In the genomic region with DNA sequence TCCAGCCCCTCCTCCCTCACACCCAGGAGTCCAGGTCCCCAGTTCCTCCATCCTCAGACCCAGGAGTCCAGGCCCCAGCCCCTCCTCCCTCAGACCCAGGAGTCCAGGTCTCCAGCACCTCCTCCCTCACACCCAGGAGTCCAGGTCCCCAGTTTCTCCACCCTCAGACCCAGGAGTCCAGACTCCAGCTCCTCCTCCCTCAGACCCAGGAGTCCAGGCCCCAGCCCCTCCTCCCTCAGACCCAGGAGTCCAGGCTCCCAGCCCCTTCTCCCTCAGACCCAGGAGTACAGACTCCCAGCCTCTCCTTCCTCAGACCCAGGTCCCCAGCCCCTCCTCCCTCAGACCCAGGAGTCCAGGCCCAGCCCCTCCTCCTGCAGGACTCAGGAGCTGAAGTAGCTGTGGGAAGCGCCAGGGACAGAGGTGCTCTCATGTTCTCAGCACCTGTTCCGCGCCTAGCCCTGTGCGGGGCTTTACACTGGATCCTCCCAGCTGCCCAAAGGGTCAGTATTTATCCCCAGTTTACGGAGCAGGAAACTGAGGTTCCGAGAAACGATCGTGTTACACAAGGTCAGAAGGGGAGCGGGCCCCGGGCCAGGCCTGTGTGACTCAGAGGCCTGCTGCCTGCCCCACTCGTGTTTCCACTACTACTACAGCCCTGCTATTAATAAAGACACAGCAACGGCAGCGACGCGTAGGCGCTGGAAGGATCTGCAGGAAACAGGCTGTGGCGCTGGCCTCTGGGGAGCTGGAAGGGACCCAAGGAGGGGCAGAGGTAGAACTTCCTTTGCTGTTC, we compare ENCODE assay signal across 1 cellular context.
A peak's percentile ranks its signal among the peaks of the same experiment; 100 is the strongest.
TF ChIP-seq lines count a peak whose summit lies in the region.

No MANE protein-coding gene starts in this region.

TF ChIP-seq in K562, 482 proteins besides CTCF, POLR2A, EP300 and RAD21 (continued from another document and continues in another):
- TF ChIP-seq ETV6 (IDR thresholded peaks at IDR 0.05; ENCODE audit: borderline replicate concordance in 1 of 2, low read depth in 2 of 2, low read length in 1 of 2), result no peak
- TF ChIP-seq ETV6 (CRISPR knock-in tag; IDR thresholded peaks at IDR 0.05; ENCODE audit: borderline replicate concordance), result no peak
- TF ChIP-seq L3MBTL2 (IDR thresholded peaks at IDR 0.05), result peak; percentile 36; the same call in 1 of the 2 replicates
- TF ChIP-seq, protein P1, sequence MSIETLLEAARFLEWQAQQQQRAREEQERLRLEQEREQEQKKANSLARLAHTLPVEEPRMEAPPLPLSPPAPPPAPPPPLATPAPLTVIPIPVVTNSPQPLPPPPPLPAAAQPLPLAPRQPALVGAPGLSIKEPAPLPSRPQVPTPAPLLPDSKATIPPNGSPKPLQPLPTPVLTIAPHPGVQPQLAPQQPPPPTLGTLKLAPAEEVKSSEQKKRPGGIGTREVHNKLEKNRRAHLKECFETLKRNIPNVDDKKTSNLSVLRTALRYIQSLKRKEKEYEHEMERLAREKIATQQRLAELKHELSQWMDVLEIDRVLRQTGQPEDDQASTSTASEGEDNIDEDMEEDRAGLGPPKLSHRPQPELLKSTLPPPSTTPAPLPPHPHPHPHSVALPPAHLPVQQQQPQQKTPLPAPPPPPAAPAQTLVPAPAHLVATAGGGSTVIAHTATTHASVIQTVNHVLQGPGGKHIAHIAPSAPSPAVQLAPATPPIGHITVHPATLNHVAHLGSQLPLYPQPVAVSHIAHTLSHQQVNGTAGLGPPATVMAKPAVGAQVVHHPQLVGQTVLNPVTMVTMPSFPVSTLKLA (conservative IDR thresholded peaks at IDR 0.05), result no peak
- TF ChIP-seq ZNF263 (CRISPR knock-in tag; IDR thresholded peaks at IDR 0.05; ENCODE audit: borderline replicate concordance), result no peak
- no peak for TF ChIP-seq ZZZ3 (IDR thresholded peaks at IDR 0.05)
- TF ChIP-seq PHF8 (IDR thresholded peaks at IDR 0.05; ENCODE audit: borderline replicate concordance, low read length), result peak; percentile 38; the same call in 1 of the 2 replicates
- TF ChIP-seq ZNF12 (CRISPR knock-in tag; IDR thresholded peaks at IDR 0.05), result no peak
- TF ChIP-seq FOXA3 (CRISPR knock-in tag; conservative IDR thresholded peaks at IDR 0.05 in 1 of 2, IDR thresholded peaks at IDR 0.05 in 1 of 2), result no peak
- TF ChIP-seq BCOR (IDR thresholded peaks at IDR 0.05), result peak; percentile 82
- TF ChIP-seq CREM (IDR thresholded peaks at IDR 0.05; ENCODE audit: low read depth), result 0 out of 2 replicates have a peak, but pooled peaks have one; percentile 23
- TF ChIP-seq TOE1 (IDR thresholded peaks at IDR 0.05; ENCODE audit: borderline replicate concordance), result no peak
- no peak for TF ChIP-seq TOE1 (CRISPR knock-in tag; IDR thresholded peaks at IDR 0.05; ENCODE audit: borderline replicate concordance, low read depth)
- peak; percentile 63; the same call in 1 of the 2 replicates for TF ChIP-seq ZNF175 (CRISPR knock-in tag; IDR thresholded peaks at IDR 0.05; ENCODE audit: low read depth)
- TF ChIP-seq, protein P2, sequence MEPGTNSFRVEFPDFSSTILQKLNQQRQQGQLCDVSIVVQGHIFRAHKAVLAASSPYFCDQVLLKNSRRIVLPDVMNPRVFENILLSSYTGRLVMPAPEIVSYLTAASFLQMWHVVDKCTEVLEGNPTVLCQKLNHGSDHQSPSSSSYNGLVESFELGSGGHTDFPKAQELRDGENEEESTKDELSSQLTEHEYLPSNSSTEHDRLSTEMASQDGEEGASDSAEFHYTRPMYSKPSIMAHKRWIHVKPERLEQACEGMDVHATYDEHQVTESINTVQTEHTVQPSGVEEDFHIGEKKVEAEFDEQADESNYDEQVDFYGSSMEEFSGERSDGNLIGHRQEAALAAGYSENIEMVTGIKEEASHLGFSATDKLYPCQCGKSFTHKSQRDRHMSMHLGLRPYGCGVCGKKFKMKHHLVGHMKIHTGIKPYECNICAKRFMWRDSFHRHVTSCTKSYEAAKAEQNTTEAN (CRISPR knock-in tag; IDR thresholded peaks at IDR 0.05), result no peak
- TF ChIP-seq MAZ (CRISPR knock-in tag; conservative IDR thresholded peaks at IDR 0.05 in 1 of 2, IDR thresholded peaks at IDR 0.05 in 1 of 2), result peak in 1 of 2 experiments; percentile 28; a peak in 1 of 4 replicates
- no peak for TF ChIP-seq CC2D1A (IDR thresholded peaks at IDR 0.05)
- TF ChIP-seq EZH2 (IDR thresholded peaks at IDR 0.05; ENCODE audit: borderline replicate concordance, low read depth, low read length), result no peak
- TF ChIP-seq HNRNPH1 (optimal IDR thresholded peaks at IDR 0.05; ENCODE audit: low read depth, low read length), result no peak
- TF ChIP-seq ZNF174 (CRISPR knock-in tag; IDR thresholded peaks at IDR 0.05), result no peak
- no peak for TF ChIP-seq TFAM (CRISPR knock-in tag; conservative IDR thresholded peaks at IDR 0.05)
- TF ChIP-seq, protein P3, sequence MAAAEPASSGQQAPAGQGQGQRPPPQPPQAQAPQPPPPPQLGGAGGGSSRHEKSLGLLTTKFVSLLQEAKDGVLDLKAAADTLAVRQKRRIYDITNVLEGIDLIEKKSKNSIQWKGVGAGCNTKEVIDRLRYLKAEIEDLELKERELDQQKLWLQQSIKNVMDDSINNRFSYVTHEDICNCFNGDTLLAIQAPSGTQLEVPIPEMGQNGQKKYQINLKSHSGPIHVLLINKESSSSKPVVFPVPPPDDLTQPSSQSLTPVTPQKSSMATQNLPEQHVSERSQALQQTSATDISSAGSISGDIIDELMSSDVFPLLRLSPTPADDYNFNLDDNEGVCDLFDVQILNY (CRISPR knock-in tag; IDR thresholded peaks at IDR 0.05), result no peak
- no peak for TF ChIP-seq NFRKB (IDR thresholded peaks at IDR 0.05; ENCODE audit: low read depth)
- TF ChIP-seq TAL1 (IDR thresholded peaks at IDR 0.05), result no peak
- no peak for TF ChIP-seq CHCHD3 (CRISPR knock-in tag; IDR thresholded peaks at IDR 0.05)
- TF ChIP-seq, protein P4, sequence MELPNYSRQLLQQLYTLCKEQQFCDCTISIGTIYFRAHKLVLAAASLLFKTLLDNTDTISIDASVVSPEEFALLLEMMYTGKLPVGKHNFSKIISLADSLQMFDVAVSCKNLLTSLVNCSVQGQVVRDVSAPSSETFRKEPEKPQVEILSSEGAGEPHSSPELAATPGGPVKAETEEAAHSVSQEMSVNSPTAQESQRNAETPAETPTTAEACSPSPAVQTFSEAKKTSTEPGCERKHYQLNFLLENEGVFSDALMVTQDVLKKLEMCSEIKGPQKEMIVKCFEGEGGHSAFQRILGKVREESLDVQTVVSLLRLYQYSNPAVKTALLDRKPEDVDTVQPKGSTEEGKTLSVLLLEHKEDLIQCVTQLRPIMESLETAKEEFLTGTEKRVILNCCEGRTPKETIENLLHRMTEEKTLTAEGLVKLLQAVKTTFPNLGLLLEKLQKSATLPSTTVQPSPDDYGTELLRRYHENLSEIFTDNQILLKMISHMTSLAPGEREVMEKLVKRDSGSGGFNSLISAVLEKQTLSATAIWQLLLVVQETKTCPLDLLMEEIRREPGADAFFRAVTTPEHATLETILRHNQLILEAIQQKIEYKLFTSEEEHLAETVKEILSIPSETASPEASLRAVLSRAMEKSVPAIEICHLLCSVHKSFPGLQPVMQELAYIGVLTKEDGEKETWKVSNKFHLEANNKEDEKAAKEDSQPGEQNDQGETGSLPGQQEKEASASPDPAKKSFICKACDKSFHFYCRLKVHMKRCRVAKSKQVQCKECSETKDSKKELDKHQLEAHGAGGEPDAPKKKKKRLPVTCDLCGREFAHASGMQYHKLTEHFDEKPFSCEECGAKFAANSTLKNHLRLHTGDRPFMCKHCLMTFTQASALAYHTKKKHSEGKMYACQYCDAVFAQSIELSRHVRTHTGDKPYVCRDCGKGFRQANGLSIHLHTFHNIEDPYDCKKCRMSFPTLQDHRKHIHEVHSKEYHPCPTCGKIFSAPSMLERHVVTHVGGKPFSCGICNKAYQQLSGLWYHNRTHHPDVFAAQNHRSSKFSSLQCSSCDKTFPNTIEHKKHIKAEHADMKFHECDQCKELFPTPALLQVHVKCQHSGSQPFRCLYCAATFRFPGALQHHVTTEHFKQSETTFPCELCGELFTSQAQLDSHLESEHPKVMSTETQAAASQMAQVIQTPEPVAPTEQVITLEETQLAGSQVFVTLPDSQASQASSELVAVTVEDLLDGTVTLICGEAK (IDR thresholded peaks at IDR 0.05), result peak; percentile 40; the same call in 1 of the 2 replicates
- TF ChIP-seq, protein P4 (CRISPR knock-in tag; IDR thresholded peaks at IDR 0.05), result no peak
- TF ChIP-seq NR2F6 (CRISPR knock-in tag; IDR thresholded peaks at IDR 0.05), result no peak
- no peak for TF ChIP-seq ZNF124 (CRISPR knock-in tag; IDR thresholded peaks at IDR 0.05)
- no peak for TF ChIP-seq ZNF354B (CRISPR knock-in tag; IDR thresholded peaks at IDR 0.05)
- TF ChIP-seq ZNF584 (CRISPR knock-in tag; IDR thresholded peaks at IDR 0.05; ENCODE audit: low read depth), result no peak
- no peak for TF ChIP-seq TRIM28 (IDR thresholded peaks at IDR 0.05)
- no peak for TF ChIP-seq CBX1 (IDR thresholded peaks at IDR 0.05; ENCODE audit: low read depth)
- no peak for TF ChIP-seq HNRNPUL1 (IDR thresholded peaks at IDR 0.05; ENCODE audit: low read length)
- no peak for TF ChIP-seq ZNF224 (CRISPR knock-in tag; IDR thresholded peaks at IDR 0.05)
- 0 out of 2 replicates have a peak, but pooled peaks have one; percentile 35 for TF ChIP-seq GATAD2A (IDR thresholded peaks at IDR 0.05)
- TF ChIP-seq, protein P5, sequence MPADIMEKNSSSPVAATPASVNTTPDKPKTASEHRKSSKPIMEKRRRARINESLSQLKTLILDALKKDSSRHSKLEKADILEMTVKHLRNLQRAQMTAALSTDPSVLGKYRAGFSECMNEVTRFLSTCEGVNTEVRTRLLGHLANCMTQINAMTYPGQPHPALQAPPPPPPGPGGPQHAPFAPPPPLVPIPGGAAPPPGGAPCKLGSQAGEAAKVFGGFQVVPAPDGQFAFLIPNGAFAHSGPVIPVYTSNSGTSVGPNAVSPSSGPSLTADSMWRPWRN (IDR thresholded peaks at IDR 0.05; ENCODE audit: low read depth), result no peak
- TF ChIP-seq, protein P6, sequence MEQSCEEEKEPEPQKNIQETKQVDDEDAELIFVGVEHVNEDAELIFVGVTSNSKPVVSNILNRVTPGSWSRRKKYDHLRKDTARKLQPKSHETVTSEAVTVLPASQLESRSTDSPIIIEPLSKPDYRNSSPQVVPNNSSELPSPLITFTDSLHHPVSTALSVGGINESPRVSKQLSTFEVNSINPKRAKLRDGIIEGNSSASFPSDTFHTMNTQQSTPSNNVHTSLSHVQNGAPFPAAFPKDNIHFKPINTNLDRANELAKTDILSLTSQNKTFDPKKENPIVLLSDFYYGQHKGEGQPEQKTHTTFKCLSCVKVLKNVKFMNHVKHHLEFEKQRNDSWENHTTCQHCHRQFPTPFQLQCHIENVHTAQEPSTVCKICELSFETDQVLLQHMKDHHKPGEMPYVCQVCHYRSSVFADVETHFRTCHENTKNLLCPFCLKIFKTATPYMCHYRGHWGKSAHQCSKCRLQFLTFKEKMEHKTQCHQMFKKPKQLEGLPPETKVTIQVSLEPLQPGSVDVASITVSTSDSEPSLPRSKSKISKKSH (CRISPR knock-in tag; IDR thresholded peaks at IDR 0.05), result no peak
- no peak for TF ChIP-seq RBM14 (IDR thresholded peaks at IDR 0.05; ENCODE audit: borderline replicate concordance, insufficient read depth, low read depth, low read length)
- TF ChIP-seq SMARCA4 (IDR thresholded peaks at IDR 0.05), result no peak; the same call in 1 of the 2 replicates
- TF ChIP-seq JUN (IDR thresholded peaks at IDR 0.05; ENCODE audit: borderline replicate concordance, low read depth, low read length), result no peak
- no peak for TF ChIP-seq JUN (CRISPR knock-in tag; IDR thresholded peaks at IDR 0.05; ENCODE audit: borderline replicate concordance)
- TF ChIP-seq, protein P7, sequence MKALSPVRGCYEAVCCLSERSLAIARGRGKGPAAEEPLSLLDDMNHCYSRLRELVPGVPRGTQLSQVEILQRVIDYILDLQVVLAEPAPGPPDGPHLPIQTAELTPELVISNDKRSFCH (CRISPR knock-in tag; IDR thresholded peaks at IDR 0.05), result no peak
- TF ChIP-seq, protein P7 (tag; IDR thresholded peaks at IDR 0.05), result peak; percentile 69; the same call in 1 of the 2 replicates
- no peak for TF ChIP-seq ZNF445 (CRISPR knock-in tag; IDR thresholded peaks at IDR 0.05; ENCODE audit: low read depth)
- TF ChIP-seq KDM4B (IDR thresholded peaks at IDR 0.05; ENCODE audit: borderline replicate concordance in 2 of 2, low read depth in 1 of 2), result no peak
- 0 out of 2 replicates have a peak, but pooled peaks have one; percentile 51 for TF ChIP-seq JUND (IDR thresholded peaks at IDR 0.05; ENCODE audit: borderline replicate concordance, low read depth, low read length)
- no peak for TF ChIP-seq JUND (tag; IDR thresholded peaks at IDR 0.05; ENCODE audit: borderline replicate concordance, low read depth, low read length)
- TF ChIP-seq HIVEP1 (CRISPR knock-in tag; IDR thresholded peaks at IDR 0.05), result no peak
- TF ChIP-seq FOS (IDR thresholded peaks at IDR 0.05; ENCODE audit: extremely low read depth, insufficient read length), result peak; percentile 23
- TF ChIP-seq, protein P8, sequence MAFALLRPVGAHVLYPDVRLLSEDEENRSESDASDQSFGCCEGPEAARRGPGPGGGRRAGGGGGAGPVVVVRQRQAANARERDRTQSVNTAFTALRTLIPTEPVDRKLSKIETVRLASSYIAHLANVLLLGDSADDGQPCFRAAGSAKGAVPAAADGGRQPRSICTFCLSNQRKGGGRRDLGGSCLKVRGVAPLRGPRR (CRISPR knock-in tag; IDR thresholded peaks at IDR 0.05), result no peak
- no peak for TF ChIP-seq NR2C1 (IDR thresholded peaks at IDR 0.05)
- peak; percentile 44 for TF ChIP-seq NR2C1 (tag; IDR thresholded peaks at IDR 0.05)
- TF ChIP-seq NCOA1 (IDR thresholded peaks at IDR 0.05; ENCODE audit: low read depth), result no peak
- TF ChIP-seq GTF2A2 (tag; IDR thresholded peaks at IDR 0.05), result no peak
